1 cellular context compared by ENCODE assay signal in the genomic region with DNA sequence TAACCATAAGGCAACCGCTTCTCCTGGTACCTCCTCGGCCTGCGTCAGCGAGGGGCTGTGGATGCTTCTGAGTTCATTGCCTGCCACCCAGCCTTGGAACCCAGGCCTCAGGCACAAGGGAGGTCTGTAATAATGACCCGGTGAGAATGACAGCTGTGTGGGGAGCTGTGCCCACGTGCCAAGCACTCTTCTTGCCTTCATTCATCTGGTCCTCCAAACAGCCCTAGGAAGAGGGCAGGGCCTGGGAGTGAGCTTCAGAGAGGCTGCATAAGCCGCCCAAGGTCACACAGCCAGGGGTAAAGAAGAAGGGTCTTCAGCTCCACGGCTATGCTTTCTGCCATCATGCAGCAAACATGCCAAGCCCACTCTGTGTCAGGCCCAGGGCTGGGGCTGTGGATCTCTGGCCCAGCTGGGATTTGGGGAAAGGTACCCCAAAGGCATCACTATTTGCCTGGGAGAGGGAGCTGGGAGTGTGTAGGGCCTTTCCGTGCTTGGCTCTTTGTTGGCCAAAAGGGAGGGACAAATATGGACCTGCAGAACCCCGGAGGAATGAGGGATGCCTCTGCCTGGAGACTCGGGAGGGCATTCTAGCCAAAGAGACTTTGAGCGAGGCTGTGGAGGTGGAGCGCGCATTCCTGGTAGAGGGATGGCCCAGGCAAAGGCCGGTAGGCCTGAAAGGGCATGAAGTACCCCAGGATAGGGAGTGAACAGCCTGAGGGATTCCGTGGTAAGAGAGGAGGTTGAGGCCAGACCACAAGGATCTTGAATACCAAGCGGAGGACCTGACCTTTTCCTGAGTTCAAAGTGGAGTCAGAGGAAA.
TF ChIP-seq lines count a peak whose summit lies in the region.

No MANE protein-coding gene starts in this region.

TF ChIP-seq in HCT116, 20 proteins besides CTCF, POLR2A, EP300 and RAD21 (continued from another document):
- TF ChIP-seq, protein P1, sequence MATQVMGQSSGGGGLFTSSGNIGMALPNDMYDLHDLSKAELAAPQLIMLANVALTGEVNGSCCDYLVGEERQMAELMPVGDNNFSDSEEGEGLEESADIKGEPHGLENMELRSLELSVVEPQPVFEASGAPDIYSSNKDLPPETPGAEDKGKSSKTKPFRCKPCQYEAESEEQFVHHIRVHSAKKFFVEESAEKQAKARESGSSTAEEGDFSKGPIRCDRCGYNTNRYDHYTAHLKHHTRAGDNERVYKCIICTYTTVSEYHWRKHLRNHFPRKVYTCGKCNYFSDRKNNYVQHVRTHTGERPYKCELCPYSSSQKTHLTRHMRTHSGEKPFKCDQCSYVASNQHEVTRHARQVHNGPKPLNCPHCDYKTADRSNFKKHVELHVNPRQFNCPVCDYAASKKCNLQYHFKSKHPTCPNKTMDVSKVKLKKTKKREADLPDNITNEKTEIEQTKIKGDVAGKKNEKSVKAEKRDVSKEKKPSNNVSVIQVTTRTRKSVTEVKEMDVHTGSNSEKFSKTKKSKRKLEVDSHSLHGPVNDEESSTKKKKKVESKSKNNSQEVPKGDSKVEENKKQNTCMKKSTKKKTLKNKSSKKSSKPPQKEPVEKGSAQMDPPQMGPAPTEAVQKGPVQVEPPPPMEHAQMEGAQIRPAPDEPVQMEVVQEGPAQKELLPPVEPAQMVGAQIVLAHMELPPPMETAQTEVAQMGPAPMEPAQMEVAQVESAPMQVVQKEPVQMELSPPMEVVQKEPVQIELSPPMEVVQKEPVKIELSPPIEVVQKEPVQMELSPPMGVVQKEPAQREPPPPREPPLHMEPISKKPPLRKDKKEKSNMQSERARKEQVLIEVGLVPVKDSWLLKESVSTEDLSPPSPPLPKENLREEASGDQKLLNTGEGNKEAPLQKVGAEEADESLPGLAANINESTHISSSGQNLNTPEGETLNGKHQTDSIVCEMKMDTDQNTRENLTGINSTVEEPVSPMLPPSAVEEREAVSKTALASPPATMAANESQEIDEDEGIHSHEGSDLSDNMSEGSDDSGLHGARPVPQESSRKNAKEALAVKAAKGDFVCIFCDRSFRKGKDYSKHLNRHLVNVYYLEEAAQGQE (IDR thresholded peaks at IDR 0.05; ENCODE audit: low read depth): no peak
- no peak for TF ChIP-seq POLR2AphosphoS5 (IDR thresholded peaks at IDR 0.05; ENCODE audit: low read depth, low read length)
- no peak for TF ChIP-seq EGR1 (IDR thresholded peaks at IDR 0.05; ENCODE audit: low read depth)
- no peak for TF ChIP-seq FOSL1 (IDR thresholded peaks at IDR 0.05; ENCODE audit: low read depth)
- TF ChIP-seq TCF7L2 (IDR thresholded peaks at IDR 0.05; ENCODE audit: borderline replicate concordance, extremely low read depth, insufficient read depth, insufficient read length): no peak
- no peak for TF ChIP-seq ZNF274 (IDR thresholded peaks at IDR 0.05; ENCODE audit: low read depth, low read length)
- no peak for TF ChIP-seq EZH2phosphoT487 (IDR thresholded peaks at IDR 0.05; ENCODE audit: borderline replicate concordance)
- TF ChIP-seq SIN3A (IDR thresholded peaks at IDR 0.05; ENCODE audit: low read depth): no peak
- TF ChIP-seq EZH2 (IDR thresholded peaks at IDR 0.05): no peak
